12 cellular contexts compared by ENCODE assay signal in genomic region chr14:26403760-26404159, GRCh38.
"Had no signal": no experiment of that assay in that cellular context is flagged by ENCODE, and none has a peak within 500 bp of the region (broad histone marks: within the 10 kb centered on the region; RNA-seq: fewer than 3 reads in every experiment).

No MANE protein-coding gene starts in this region.

- H3K9me3 ChIP-seq: colonic mucosa, mucosa of descending colon, neutrophil, psoas muscle had no signal

- ATAC-seq: mucosa of descending colon; naive thymus-derived CD8-positive, alpha-beta T cell; psoas muscle had no signal

- H3K27ac ChIP-seq: colonic mucosa, hepatocyte, neutrophil, psoas muscle had no signal

- H3K36me3 ChIP-seq: colonic mucosa, neutrophil had no signal

- H2AFZ ChIP-seq: hepatocyte had no signal

- H3K4me1 ChIP-seq: colonic mucosa, psoas muscle had no signal

- H3K27ac Mint-ChIP-seq: naive thymus-derived CD8-positive, alpha-beta T cell had no signal

- H3K27me3 Mint-ChIP-seq: naive thymus-derived CD8-positive, alpha-beta T cell had no signal

- H3K4me3 ChIP-seq: colonic mucosa, hepatocyte, mucosa of descending colon, psoas muscle, smooth muscle cell had no signal

- H3K27me3 ChIP-seq: colonic mucosa, neutrophil had no signal

- H3K4me1 Mint-ChIP-seq: naive thymus-derived CD8-positive, alpha-beta T cell had no signal

- H3K79me2 ChIP-seq: hepatocyte had no signal

- DNase-seq: colonic mucosa; dermis blood vessel endothelial cell; mammary epithelial cell; mucosa of descending colon; naive thymus-derived CD8-positive, alpha-beta T cell; psoas muscle; stimulated activated CD4-positive, alpha-beta T cell treated with anti-CD3 and anti-CD28 coated beads, Interleukin-2, amount 100 ng/mL, for 48 hours; stimulated activated naive CD4-positive, alpha-beta T cell treated with Interleukin-2 at 50 U/mL for 16 hours; trophoblast cell had no signal

- H3K4me2 ChIP-seq: hepatocyte, smooth muscle cell had no signal
